ENCODE assay signal across 9 cellular contexts in the genomic region with DNA sequence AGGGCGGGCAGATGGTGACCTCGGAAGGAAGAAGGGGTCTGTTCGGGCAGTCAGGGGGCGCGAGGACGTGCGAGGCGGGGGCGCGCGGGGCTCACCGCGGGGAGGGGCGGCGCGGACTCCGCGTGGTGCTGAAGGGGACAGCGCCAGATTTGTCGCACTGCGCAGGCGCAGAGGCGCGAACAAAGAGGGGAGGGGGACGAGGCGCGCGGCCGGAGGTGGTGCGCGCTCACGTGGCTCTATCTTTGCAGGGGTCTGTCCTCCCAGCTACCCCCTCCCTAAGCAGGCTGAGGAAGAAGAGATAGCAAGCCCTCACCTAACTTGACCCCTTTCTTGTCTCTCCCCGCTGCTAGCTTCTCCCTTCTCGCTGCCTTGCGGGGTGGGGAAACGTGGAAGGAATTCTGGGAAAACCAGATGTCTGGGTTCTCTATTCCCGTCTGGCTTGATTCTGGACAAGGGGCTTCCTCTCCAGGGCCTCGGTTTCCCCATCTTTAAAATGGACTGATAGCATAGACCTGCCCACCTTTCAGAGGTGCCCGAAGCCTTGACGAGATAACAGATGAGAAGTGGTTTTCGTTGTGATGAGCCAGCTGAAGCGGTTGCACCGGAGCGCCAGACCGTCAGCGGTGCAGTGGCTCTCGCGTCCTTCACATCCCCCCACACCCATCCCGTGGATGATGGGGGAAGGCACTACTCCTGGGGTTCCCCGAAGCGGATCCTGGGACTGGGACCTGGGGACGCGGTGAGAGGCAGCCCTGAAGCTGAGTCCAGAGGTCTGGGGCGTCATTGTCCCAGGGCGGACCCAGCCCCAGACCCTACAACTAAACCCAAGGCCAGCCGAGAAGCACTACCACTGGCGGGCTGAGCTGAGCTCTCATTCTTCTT. TPM values are rescaled to one million over a fixed set of nuclear protein-coding genes. Genes with fewer than 3 reads are reported as not detected.
DNase-seq lines count a peak whose midpoint lies in the region; ATAC-seq, FAIRE-seq and TF ChIP-seq lines count a peak whose summit lies in the region.
"Had no signal": no experiment of that assay in that cellular context is flagged by ENCODE, and none has a peak within 500 bp of the region (broad histone marks: within the 10 kb centered on the region; RNA-seq: fewer than 3 reads in every experiment).

No MANE protein-coding gene starts in this region.

- POLR2A ChIA-PET in RWPE1 (lab: Yijun Ruan, JAX; ENCODE audit: low non-redundant PET), result interaction anchor here (2.3 to 2.5 kb wide), 2 partner anchors 25 to 31 kb away, joined by 9 to 14 read pairs; a partner anchor contains a TSS

- peaks cover 30% of the 10 kb centered on the region for H3K27me3 Mint-ChIP-seq in progenitor cell of endocrine pancreas

- peak overlapping the region; percentile 96 for H3K27ac ChIP-seq in RWPE1

- ATAC-seq in HG02623 (IDR thresholded peaks at IDR 0.05; ENCODE audit: unreplicated experiment), result no peak

- no peak for FAIRE-seq in H54 (lab: Jason Lieb, UNC)

- no peak for TF ChIP-seq POLR2A in H54 (IDR thresholded peaks at IDR 0.05; ENCODE audit: low read depth, low read length)

- intact Hi-C loops in cardiac septum (cut with DNase I), result loop anchor here (2.0 to 5.0 kb wide), 3 partner anchors 25 to 268 kb away; a partner anchor contains a TSS

- peak; percentile 87 for DNase-seq in COLO668 (lab: John Stamatoyannopoulos, UW; ENCODE audit: unreplicated experiment)
- peak; percentile 18 for DNase-seq in KG1 (lab: John Stamatoyannopoulos, UW)
- DNase-seq in RWPE1 (ENCODE audit: low spot score), result peak; percentile 85
- peak; percentile 66 for DNase-seq in activated naive CD4-positive, alpha-beta T cell treated with anti-CD3 and anti-CD28 coated beads, Interleukin-2, amount 50 U/mL, for 16 hours
- peak; percentile 89 for DNase-seq in cardiac septum (ENCODE audit: low spot score)
- peak; percentile 76 for DNase-seq in progenitor cell of endocrine pancreas (ENCODE audit: low spot score, unreplicated experiment)
- no peak for DNase-seq in H54 (ENCODE audit: insufficient read length, low spot score)

- peaks cover 16% of the 10 kb centered on the region for H3K4me1 Mint-ChIP-seq in progenitor cell of endocrine pancreas (ENCODE audit: low read depth)

- peak overlapping the region; percentile 97 for H3K27ac Mint-ChIP-seq in progenitor cell of endocrine pancreas

- peak overlapping the region; percentile 99 for H3K4me3 Mint-ChIP-seq in progenitor cell of endocrine pancreas (ENCODE audit: low read depth)

- H3K9me3 Mint-ChIP-seq in progenitor cell of endocrine pancreas (ENCODE audit: low read depth), result no peaks in the 10 kb centered on the region

- TF ChIP-seq CTCF in RWPE1 (conservative IDR thresholded peaks at IDR 0.05; ENCODE audit: low read depth), result no peak
- no peak for TF ChIP-seq CTCF in progenitor cell of endocrine pancreas (IDR thresholded peaks at IDR 0.05; ENCODE audit: unreplicated experiment)

- no peaks in the 10 kb centered on the region for H3K36me3 Mint-ChIP-seq in progenitor cell of endocrine pancreas (ENCODE audit: insufficient read depth)

- CTCF ChIA-PET in RWPE1 (lab: Yijun Ruan, JAX), result interaction anchor here (0.6 to 5.7 kb wide), 8 partner anchors 15 to 410 kb away, joined by 3 to 108 read pairs (median 4); a partner anchor contains a TSS

RNA-seq across cellular contexts. Expression of a gene that starts 0.8 kb away (rescaled TPM):
- total RNA-seq in cardiac septum, result 12.1 TPM
- total RNA-seq in progenitor cell of endocrine pancreas, result 14.0 and 14.9 TPM in 2 replicates

RNA-seq across cellular contexts. Expression of a gene that starts 1.2 kb away (rescaled TPM):
- total RNA-seq in cardiac septum (1.7 TPM), progenitor cell of endocrine pancreas (8.9 and 10.7 TPM in 2 replicates)

RNA-seq across cellular contexts. Expression of a gene that starts 12.6 kb away (rescaled TPM):
- total RNA-seq in cardiac septum (62.4 TPM), progenitor cell of endocrine pancreas (69.9 and 70.5 TPM in 2 replicates)

RNA-seq across cellular contexts. Expression of a gene that starts 24.3 kb away (rescaled TPM):
- total RNA-seq in cardiac septum, result 20.5 TPM
- total RNA-seq in progenitor cell of endocrine pancreas, result 21.6 and 23.1 TPM in 2 replicates

RNA-seq across cellular contexts. Expression of a gene that starts 31.5 kb away (rescaled TPM):
- not detected for total RNA-seq in cardiac septum
- 0.73 and 0.77 TPM in 2 replicates for total RNA-seq in progenitor cell of endocrine pancreas
- total RNA-seq: RPMI7951 had no signal
